ENCODE assay signal across 12 cellular contexts in genomic region chr15:86611392-86612040, GRCh38.
DNase-seq lines count a peak whose midpoint lies in the region; ATAC-seq and TF ChIP-seq lines count a peak whose summit lies in the region.
"Had no signal": no experiment of that assay in that cellular context is flagged by ENCODE, and none has a peak within 500 bp of the region (broad histone marks: within the 10 kb centered on the region; RNA-seq: fewer than 3 reads in every experiment).

No MANE protein-coding gene starts in this region.

- no peaks in the 10 kb centered on the region for H3K27me3 Mint-ChIP-seq in CD8-positive, alpha-beta T cell (ENCODE audit: low read depth)
- H3K27me3 Mint-ChIP-seq in activated T-helper 17 cell treated with anti-CD3 and anti-CD28 coated beads, Interleukin-2, amount 50 U/mL, for 72 hours: no peaks in the 10 kb centered on the region
- H3K27me3 Mint-ChIP-seq: memory B cell had no signal

- peak overlapping the region; percentile 29 for H3K27ac Mint-ChIP-seq in CD8-positive, alpha-beta T cell
- peak overlapping the region; percentile 18 for H3K27ac Mint-ChIP-seq in activated T-helper 17 cell treated with anti-CD3 and anti-CD28 coated beads, Interleukin-2, amount 50 U/mL, for 72 hours
- H3K27ac Mint-ChIP-seq: memory B cell had no signal

- peak in 4 of 7 experiments; percentile 9 to 29 (median 16) for DNase-seq in CD8-positive, alpha-beta T cell
- DNase-seq in HT1080 (ENCODE audit: low read depth): peak; percentile 73
- DNase-seq in lower lobe of right lung: no peak
- no peak for DNase-seq in OCI-M1 (lab: John Stamatoyannopoulos, UW)
- DNase-seq in NCI-H2196 treated with DMSO at 0.1 percent for 48 hours (lab: John Stamatoyannopoulos, UW; ENCODE audit: unreplicated experiment): no peak
- DNase-seq in NOMO-1 treated with dmso at 0.1 percent for 144 hours (lab: John Stamatoyannopoulos, UW; ENCODE audit: unreplicated experiment): no peak
- DNase-seq: NCI-H524 had no signal

- H3K36me3 Mint-ChIP-seq in CD8-positive, alpha-beta T cell: no peaks in the 10 kb centered on the region
- H3K36me3 Mint-ChIP-seq in activated T-helper 17 cell treated with anti-CD3 and anti-CD28 coated beads, Interleukin-2, amount 50 U/mL, for 72 hours (ENCODE audit: low read depth): no peaks in the 10 kb centered on the region
- H3K36me3 Mint-ChIP-seq: memory B cell had no signal

- H3K9me3 Mint-ChIP-seq in CD8-positive, alpha-beta T cell: no peaks in the 10 kb centered on the region
- peaks cover 12% of the 10 kb centered on the region for H3K9me3 Mint-ChIP-seq in activated T-helper 17 cell treated with anti-CD3 and anti-CD28 coated beads, Interleukin-2, amount 50 U/mL, for 72 hours

- peaks cover 42% of the 10 kb centered on the region for H3K4me1 Mint-ChIP-seq in CD8-positive, alpha-beta T cell (ENCODE audit: low read depth)
- H3K4me1 Mint-ChIP-seq in activated T-helper 17 cell treated with anti-CD3 and anti-CD28 coated beads, Interleukin-2, amount 50 U/mL, for 72 hours: peaks cover 50% of the 10 kb centered on the region
- H3K4me1 Mint-ChIP-seq: memory B cell had no signal

- H3K4me1 ChIP-seq in CD8-positive, alpha-beta T cell (ENCODE audit: insufficient read depth, low read length): peaks cover 36% of the 10 kb centered on the region
- no peaks in the 10 kb centered on the region for H3K4me1 ChIP-seq in lower lobe of right lung
- H3K4me1 ChIP-seq: vagina had no signal

- H3K27me3 ChIP-seq in CD8-positive, alpha-beta T cell (ENCODE audit: insufficient read depth, low read length): no peaks in the 10 kb centered on the region
- H3K27me3 ChIP-seq in lower lobe of right lung (ENCODE audit: low read depth): no peaks in the 10 kb centered on the region
- H3K27me3 ChIP-seq: vagina had no signal

- H3K9me3 ChIP-seq in CD8-positive, alpha-beta T cell (ENCODE audit: low read length): no peaks in the 10 kb centered on the region
- no peaks in the 10 kb centered on the region for H3K9me3 ChIP-seq in lower lobe of right lung
- H3K9me3 ChIP-seq: vagina had no signal

- no peak overlapping the region for H3K4me3 ChIP-seq in CD8-positive, alpha-beta T cell (ENCODE audit: low read depth, low read length)
- no peak overlapping the region for H3K4me3 ChIP-seq in lower lobe of right lung
- H3K4me3 ChIP-seq: vagina had no signal

- H3K36me3 ChIP-seq in CD8-positive, alpha-beta T cell (ENCODE audit: insufficient read depth, low read length): no peaks in the 10 kb centered on the region
- no peaks in the 10 kb centered on the region for H3K36me3 ChIP-seq in lower lobe of right lung
- H3K36me3 ChIP-seq: vagina had no signal

- H3K27ac ChIP-seq in CD8-positive, alpha-beta T cell (ENCODE audit: low read depth, low read length): no peak overlapping the region
- H3K27ac ChIP-seq in lower lobe of right lung: no peak overlapping the region
- H3K27ac ChIP-seq: HL-60, vagina had no signal

- intact Hi-C loops in CD8-positive, alpha-beta T cell (cut with DNase I, micrococcal nuclease): no loop called here
- intact Hi-C loops in lower lobe of right lung (cut with DNase I): no loop called here

- peak; percentile 71 for ATAC-seq in CD8-positive, alpha-beta T cell
- ATAC-seq in activated T-helper 17 cell treated with anti-CD3 and anti-CD28 coated beads, Interleukin-2, amount 50 U/mL, for 72 hours (replicated peaks): peak; percentile 77
- ATAC-seq in lower lobe of right lung (peak; percentile 48 to 74), HG03135 (IDR thresholded peaks at IDR 0.05; ENCODE audit: unreplicated experiment) (no peak)

- CTCF ChIA-PET in CD8-positive, alpha-beta T cell (lab: Charles Lee): interaction anchor here (1.1 kb wide), 1 partner anchor 12 kb away, joined by 3 read pairs; no protein-coding TSS in a partner anchor

- peak overlapping the region; percentile 7 for H3K4me3 Mint-ChIP-seq in CD8-positive, alpha-beta T cell
- peak overlapping the region; percentile 24 for H3K4me3 Mint-ChIP-seq in activated T-helper 17 cell treated with anti-CD3 and anti-CD28 coated beads, Interleukin-2, amount 50 U/mL, for 72 hours
- H3K4me3 Mint-ChIP-seq: memory B cell had no signal

- TF ChIP-seq CTCF in CD8-positive, alpha-beta T cell (IDR thresholded peaks at IDR 0.05): no peak
- TF ChIP-seq CTCF in lower lobe of right lung (IDR thresholded peaks at IDR 0.05): no peak

- POLR2A ChIA-PET in CD8-positive, alpha-beta T cell (lab: Charles Lee): interaction anchor here (1.3 kb wide), 1 partner anchor 42 kb away, joined by 4 read pairs; no protein-coding TSS in a partner anchor

Comparison
In these comparisons a context has a peak if more than half of its experiments do, and no peak if none do; other contexts are left out.
1. DNase-seq: peak in CD8-positive, alpha-beta T cell (4 of 7) and HT1080 (single experiment); none in lower lobe of right lung (single experiment), OCI-M1 (single experiment), NCI-H2196 treated with DMSO at 0.1 percent for 48 hours (single experiment) and NOMO-1 treated with dmso at 0.1 percent for 144 hours (single experiment).